1 cellular context compared by ENCODE assay signal in genomic region chr13:101626925-101627555, GRCh38.
A peak's percentile ranks its signal among the peaks of the same experiment; 100 is the strongest.
TF ChIP-seq lines count a peak whose summit lies in the region.

No MANE protein-coding gene starts in this region.

TF ChIP-seq in GM12878, 131 proteins besides CTCF, POLR2A, EP300 and RAD21 (continued from another document and continues in another):
- TF ChIP-seq E4F1 (IDR thresholded peaks at IDR 0.05; ENCODE audit: borderline replicate concordance, partially characterized antibody) (no peak), SUZ12 (IDR thresholded peaks at IDR 0.05; ENCODE audit: unreplicated experiment) (no peak), EED (IDR thresholded peaks at IDR 0.05; ENCODE audit: low read depth) (no peak), JUNB (IDR thresholded peaks at IDR 0.05) (peak; percentile 89), HCFC1 (IDR thresholded peaks at IDR 0.05; ENCODE audit: low read length) (no peak), PKNOX1 (IDR thresholded peaks at IDR 0.05) (no peak), CHD2 (IDR thresholded peaks at IDR 0.05; ENCODE audit: borderline replicate concordance, low read depth, low read length) (no peak), MEF2A (IDR thresholded peaks at IDR 0.05; ENCODE audit: insufficient read depth, low read depth, low read length) (no peak), TBL1XR1 (IDR thresholded peaks at IDR 0.05; ENCODE audit: low read depth, low read length) (no peak), IKZF1 (conservative IDR thresholded peaks at IDR 0.05) (peak; percentile 68), RELB (IDR thresholded peaks at IDR 0.05; ENCODE audit: low read depth) (peak; percentile 94), BCLAF1 (IDR thresholded peaks at IDR 0.05) (no peak), TCF3 (IDR thresholded peaks at IDR 0.05; ENCODE audit: borderline replicate concordance, insufficient read depth, low read depth, low read length) (no peak), CEBPB (IDR thresholded peaks at IDR 0.05; ENCODE audit: borderline replicate concordance in 1 of 2, low read depth in 2 of 2, low read length in 2 of 2) (no peak), SP1 (IDR thresholded peaks at IDR 0.05; ENCODE audit: low read depth, low read length) (no peak), IRF4 (IDR thresholded peaks at IDR 0.05; ENCODE audit: low read depth, low read length) (0 out of 2 replicates have a peak, but pooled peaks have one; percentile 50), SIN3A (IDR thresholded peaks at IDR 0.05; ENCODE audit: low read depth, low read length) (no peak), SIX5 (IDR thresholded peaks at IDR 0.05; ENCODE audit: low read depth, low read length, severe bottlenecking) (no peak), CEBPZ (IDR thresholded peaks at IDR 0.05; ENCODE audit: low read depth, low read length) (no peak), IKZF2 (IDR thresholded peaks at IDR 0.05) (peak; percentile 89 to 90), CREM (IDR thresholded peaks at IDR 0.05; ENCODE audit: low read depth) (no peak), CREB1 (IDR thresholded peaks at IDR 0.05; ENCODE audit: low read depth) (no peak), CBX5 (IDR thresholded peaks at IDR 0.05; ENCODE audit: low read depth) (0 out of 2 replicates have a peak, but pooled peaks have one; percentile 18), RAD51 (IDR thresholded peaks at IDR 0.05) (no peak), SREBF1 (IDR thresholded peaks at IDR 0.05; ENCODE audit: low read length) (no peak), STAT1 (conservative IDR thresholded peaks at IDR 0.05) (no peak), SMC3 (IDR thresholded peaks at IDR 0.05; ENCODE audit: borderline replicate concordance, low read length) (no peak), GATAD2B (conservative IDR thresholded peaks at IDR 0.05; ENCODE audit: low read depth) (no peak), SMAD5 (IDR thresholded peaks at IDR 0.05; ENCODE audit: low read depth) (no peak), ZBED1 (IDR thresholded peaks at IDR 0.05; ENCODE audit: borderline replicate concordance) (no peak), RUNX3 (IDR thresholded peaks at IDR 0.05; ENCODE audit: low read length) (peak; percentile 96), LARP7 (IDR thresholded peaks at IDR 0.05) (no peak), NR2C1 (IDR thresholded peaks at IDR 0.05) (no peak), ZBTB33 (IDR thresholded peaks at IDR 0.05) (no peak), BCL11A (IDR thresholded peaks at IDR 0.05; ENCODE audit: low read depth, low read length) (peak; percentile 17; the same call in 1 of the 2 replicates), E2F8 (IDR thresholded peaks at IDR 0.05; ENCODE audit: low read depth, partially characterized antibody) (no peak), TCF12 (IDR thresholded peaks at IDR 0.05; ENCODE audit: low read depth, low read length) (no peak), RB1 (IDR thresholded peaks at IDR 0.05; ENCODE audit: borderline replicate concordance) (no peak), POU2F2 (IDR thresholded peaks at IDR 0.05; ENCODE audit: borderline replicate concordance, low read depth, low read length) (no peak), SREBF2 (IDR thresholded peaks at IDR 0.05; ENCODE audit: low read length) (no peak), ZBTB4 (CRISPR knock-in tag; IDR thresholded peaks at IDR 0.05) (no peak), CBFB (IDR thresholded peaks at IDR 0.05; ENCODE audit: low read depth) (peak; percentile 80), FOS (IDR thresholded peaks at IDR 0.05; ENCODE audit: borderline replicate concordance, extremely low read depth, insufficient read length) (no peak), PBX3 (IDR thresholded peaks at IDR 0.05; ENCODE audit: insufficient replicate concordance, low read depth, low read length) (no peak)
